ENCODE assay signal across 14 cellular contexts in genomic region chr7:37815969-37816371, GRCh38. TPM values are rescaled to one million over a fixed set of nuclear protein-coding genes. Genes with fewer than 3 reads are reported as not detected.
DNase-seq lines count a peak whose midpoint lies in the region; ATAC-seq and TF ChIP-seq lines count a peak whose summit lies in the region.
"Had no signal": no experiment of that assay in that cellular context is flagged by ENCODE, and none has a peak within 500 bp of the region (broad histone marks: within the 10 kb centered on the region; RNA-seq: fewer than 3 reads in every experiment).

No MANE protein-coding gene starts in this region.

- H3K27ac Mint-ChIP-seq in central memory CD8-positive, alpha-beta T cell (ENCODE audit: low read depth): peak overlapping the region; percentile 2
- no peak overlapping the region for H3K27ac Mint-ChIP-seq in activated CD4-positive, alpha-beta T cell treated with anti-CD3 and anti-CD28 coated beads, Interleukin-2, amount 10 ng/mL, durations not matched to agents 7 days and 5 days
- H3K27ac Mint-ChIP-seq: activated CD4-positive, alpha-beta T cell treated with anti-CD3 and anti-CD28 coated beads, Interleukin-2, amount 10 ng/mL, durations not matched to agents 24 days and 14 days; activated naive CD4-positive, alpha-beta T cell treated with anti-CD3 and anti-CD28 coated beads, Interleukin-2, amount 10 ng/mL, durations not matched to agents 7 days and 5 days; CD8-positive, alpha-beta memory T cell had no signal

- TF ChIP-seq CTCF in foreskin fibroblast (IDR thresholded peaks at IDR 0.05; ENCODE audit: low read depth, low read length): no peak

- H3K9me3 Mint-ChIP-seq in central memory CD8-positive, alpha-beta T cell: no peaks in the 10 kb centered on the region
- no peaks in the 10 kb centered on the region for H3K9me3 Mint-ChIP-seq in activated CD4-positive, alpha-beta T cell treated with anti-CD3 and anti-CD28 coated beads, Interleukin-2, amount 10 ng/mL, durations not matched to agents 7 days and 5 days
- H3K9me3 Mint-ChIP-seq: activated CD4-positive, alpha-beta T cell treated with anti-CD3 and anti-CD28 coated beads, Interleukin-2, amount 10 ng/mL, durations not matched to agents 24 days and 14 days; activated naive CD4-positive, alpha-beta T cell treated with anti-CD3 and anti-CD28 coated beads, Interleukin-2, amount 10 ng/mL, durations not matched to agents 7 days and 5 days; CD8-positive, alpha-beta memory T cell had no signal

- H3K4me3 ChIP-seq in foreskin fibroblast (ENCODE audit: low read depth in 1 of 2, low read length in 2 of 2): no peak overlapping the region
- H3K4me3 ChIP-seq: colonic mucosa, tibial artery had no signal

- POLR2A ChIA-PET in activated CD4-positive, alpha-beta T cell treated with anti-CD3 and anti-CD28 coated beads, Interleukin-2, amount 10 ng/mL, durations not matched to agents 7 days and 5 days (lab: Charles Lee): no interaction called here

- peaks cover 10% of the 10 kb centered on the region for H3K4me1 Mint-ChIP-seq in central memory CD8-positive, alpha-beta T cell
- H3K4me1 Mint-ChIP-seq in activated CD4-positive, alpha-beta T cell treated with anti-CD3 and anti-CD28 coated beads, Interleukin-2, amount 10 ng/mL, durations not matched to agents 7 days and 5 days: peaks cover 7% of the 10 kb centered on the region
- H3K4me1 Mint-ChIP-seq: activated naive CD4-positive, alpha-beta T cell treated with anti-CD3 and anti-CD28 coated beads, Interleukin-2, amount 10 ng/mL, durations not matched to agents 7 days and 5 days; CD8-positive, alpha-beta memory T cell had no signal

- ATAC-seq in GM18868 (IDR thresholded peaks at IDR 0.05; ENCODE audit: unreplicated experiment) (peak; percentile 92), GM21515 (IDR thresholded peaks at IDR 0.05; ENCODE audit: unreplicated experiment) (peak; percentile 65), HG03060 (IDR thresholded peaks at IDR 0.05; ENCODE audit: low read depth, unreplicated experiment) (peak; percentile 84)
- ATAC-seq in central memory CD8-positive, alpha-beta T cell (replicated peaks; ENCODE audit: extremely low read depth, poor library complexity, severe bottlenecking): peak; percentile 65

- H3K4me3 Mint-ChIP-seq in central memory CD8-positive, alpha-beta T cell: no peak overlapping the region
- H3K4me3 Mint-ChIP-seq in activated CD4-positive, alpha-beta T cell treated with anti-CD3 and anti-CD28 coated beads, Interleukin-2, amount 10 ng/mL, durations not matched to agents 7 days and 5 days: no peak overlapping the region
- H3K4me3 Mint-ChIP-seq: activated CD4-positive, alpha-beta T cell treated with anti-CD3 and anti-CD28 coated beads, Interleukin-2, amount 10 ng/mL, durations not matched to agents 24 days and 14 days; activated naive CD4-positive, alpha-beta T cell treated with anti-CD3 and anti-CD28 coated beads, Interleukin-2, amount 10 ng/mL, durations not matched to agents 7 days and 5 days; CD8-positive, alpha-beta memory T cell had no signal

- no peaks in the 10 kb centered on the region for H3K36me3 Mint-ChIP-seq in central memory CD8-positive, alpha-beta T cell (ENCODE audit: insufficient read depth)
- no peaks in the 10 kb centered on the region for H3K36me3 Mint-ChIP-seq in activated CD4-positive, alpha-beta T cell treated with anti-CD3 and anti-CD28 coated beads, Interleukin-2, amount 10 ng/mL, durations not matched to agents 7 days and 5 days (ENCODE audit: low read depth)
- H3K36me3 Mint-ChIP-seq: activated naive CD4-positive, alpha-beta T cell treated with anti-CD3 and anti-CD28 coated beads, Interleukin-2, amount 10 ng/mL, durations not matched to agents 7 days and 5 days; CD8-positive, alpha-beta memory T cell had no signal

- H3K27me3 Mint-ChIP-seq in central memory CD8-positive, alpha-beta T cell: no peaks in the 10 kb centered on the region
- H3K27me3 Mint-ChIP-seq in activated CD4-positive, alpha-beta T cell treated with anti-CD3 and anti-CD28 coated beads, Interleukin-2, amount 10 ng/mL, durations not matched to agents 7 days and 5 days: peaks cover 26% of the 10 kb centered on the region
- H3K27me3 Mint-ChIP-seq: CD8-positive, alpha-beta memory T cell had no signal

- DNase-seq in central memory CD8-positive, alpha-beta T cell (ENCODE audit: low spot score in 2 of 2): no peak
- DNase-seq in activated CD4-positive, alpha-beta T cell treated with anti-CD3 and anti-CD28 coated beads, Interleukin-2, amount 10 ng/mL, durations not matched to agents 7 days and 5 days: no peak
- DNase-seq in kidney glomerular epithelial cell (lab: John Stamatoyannopoulos, UW) (no peak), foreskin fibroblast (no peak), occipital lobe (lab: John Stamatoyannopoulos, UW) (no peak)
- DNase-seq: activated CD4-positive, alpha-beta T cell treated with anti-CD3 and anti-CD28 coated beads, Interleukin-2, amount 10 ng/mL, durations not matched to agents 24 days and 14 days; activated naive CD4-positive, alpha-beta T cell treated with anti-CD3 and anti-CD28 coated beads, Interleukin-2, amount 10 ng/mL, durations not matched to agents 7 days and 5 days; CD8-positive, alpha-beta memory T cell; colonic mucosa; SW 1271; tibial artery had no signal

- CTCF ChIA-PET in activated CD4-positive, alpha-beta T cell treated with anti-CD3 and anti-CD28 coated beads, Interleukin-2, amount 10 ng/mL, durations not matched to agents 7 days and 5 days (lab: Charles Lee): interaction anchor here (1.3 kb wide), 1 partner anchor 9 kb away, joined by 3 read pairs; no protein-coding TSS in a partner anchor

RNA-seq across cellular contexts. Expression of gene NME8, which starts 32.4 kb away (rescaled TPM):
- not detected for total RNA-seq in activated CD4-positive, alpha-beta T cell treated with anti-CD3 and anti-CD28 coated beads, Interleukin-2, amount 10 ng/mL, durations not matched to agents 7 days and 5 days
- not detected for total RNA-seq in occipital lobe
- total RNA-seq: activated CD4-positive, alpha-beta T cell treated with anti-CD3 and anti-CD28 coated beads, Interleukin-2, amount 10 ng/mL, durations not matched to agents 24 days and 14 days; CD8-positive, alpha-beta memory T cell; colonic mucosa had no signal
